In genomic region chr1:44662683-44663030, GRCh38 we compare ENCODE assay signal across 19 cellular contexts. TPM values are rescaled to one million over a fixed set of nuclear protein-coding genes. Genes with fewer than 3 reads are reported as not detected.
A peak's percentile ranks its signal among the peaks of the same experiment; 100 is the strongest.
DNase-seq lines count a peak whose midpoint lies in the region; ATAC-seq and TF ChIP-seq lines count a peak whose summit lies in the region.
"Had no signal": no experiment of that assay in that cellular context is flagged by ENCODE, and none has a peak within 500 bp of the region (broad histone marks: within the 10 kb centered on the region; RNA-seq: fewer than 3 reads in every experiment).

No MANE protein-coding gene starts in this region.

- H3K36me3 ChIP-seq in right lobe of liver = peaks cover 0 to 9% (median 0%) of the 10 kb centered on the region in 4 donors

- in situ Hi-C loops in KBM-7 (cut with MboI; ENCODE audit: low pct_unique_long_range_greater_than_20kb, low sequenced_read_pairs) = no loop called here

- no peak overlapping the region for H3K27ac Mint-ChIP-seq in chondrocyte (ENCODE audit: unreplicated experiment)
- H3K27ac Mint-ChIP-seq: CD4-positive, alpha-beta T cell had no signal

- intact Hi-C loops in right lobe of liver (cut with DNase I) = no loop called here

- DNase-seq in DMS 273 (lab: John Stamatoyannopoulos, UW; ENCODE audit: unreplicated experiment) = peak; percentile 37
- no peak for DNase-seq in DMS 273 treated with DMSO at 0.1 percent for 48 hours (lab: John Stamatoyannopoulos, UW)
- DNase-seq in chondrocyte (ENCODE audit: low spot score) = peak; percentile 50
- peak in 1 of 3 donors; percentile 39 for DNase-seq in right lobe of liver
- DNase-seq in KBM-7 = no peak
- DNase-seq: AML-193; Caco-2; CD4-positive, alpha-beta T cell; DND-41; EL had no signal

- no peaks in the 10 kb centered on the region for H3K36me3 Mint-ChIP-seq in chondrocyte (ENCODE audit: low read depth)

- peaks cover 7% of the 10 kb centered on the region for H3K4me1 Mint-ChIP-seq in chondrocyte (ENCODE audit: low read depth)

- 80% methylated on average over 2 of the region's 5 CpGs for WGBS in right lobe of liver (ENCODE audit: insufficient coverage, low coverage, low lambda C conversion rate, missing lambda C conversion rate)

- no peaks in the 10 kb centered on the region for H3K9me3 ChIP-seq in right lobe of liver
- H3K9me3 ChIP-seq: A549, Caco-2 had no signal

- no peaks in the 10 kb centered on the region for H3K27me3 ChIP-seq in right lobe of liver

- no peak for ATAC-seq in right lobe of liver
- no peak for ATAC-seq in activated CD4-positive, CD25-positive, alpha-beta regulatory T cell treated with anti-CD3 and anti-CD28 coated beads, Interleukin-2, amount 50 U/mL, for 24 hours
- no peak for ATAC-seq in GM18502 (IDR thresholded peaks at IDR 0.05; ENCODE audit: poor library complexity, unreplicated experiment)
- ATAC-seq: GM12878, HCT116, K562 had no signal

- no peak overlapping the region for H3K4me3 Mint-ChIP-seq in chondrocyte (ENCODE audit: unreplicated experiment)
- H3K4me3 Mint-ChIP-seq: CD4-positive, alpha-beta T cell had no signal

- H3K27ac ChIP-seq in right lobe of liver = peak overlapping the region in 2 of 3 donors; percentile 60 to 68
- H3K27ac ChIP-seq: 22Rv1, A549, C4-2B had no signal

- TF ChIP-seq CTCF in chondrocyte (IDR thresholded peaks at IDR 0.05) = no peak
- no peak for TF ChIP-seq CTCF in right lobe of liver (IDR thresholded peaks at IDR 0.05)

- no peak overlapping the region for H3K4me3 ChIP-seq in right lobe of liver
- H3K4me3 ChIP-seq: A549, GM12878, K562 had no signal

- peaks cover 0 to 40% (median 18%) of the 10 kb centered on the region in 4 donors for H3K4me1 ChIP-seq in right lobe of liver
- H3K4me1 ChIP-seq: A549, Caco-2 had no signal

- no peaks in the 10 kb centered on the region for H3K9me3 Mint-ChIP-seq in chondrocyte (ENCODE audit: low read depth)
- H3K9me3 Mint-ChIP-seq: CD4-positive, alpha-beta T cell had no signal

- H3K27me3 Mint-ChIP-seq in chondrocyte (ENCODE audit: low read depth) = no peaks in the 10 kb centered on the region
- H3K27me3 Mint-ChIP-seq: CD4-positive, alpha-beta T cell had no signal

- TF ChIP-seq POLR2A in right lobe of liver (IDR thresholded peaks at IDR 0.05) = no peak

RNA-seq across cellular contexts. Expression of gene TMEM53, which starts 11.6 kb away (rescaled TPM):
- 5.2 to 7.2 TPM (median 5.8 TPM) in 3 replicates for total RNA-seq in chondrocyte
- 10 to 100 TPM; 15.8 to 31.0 (median 24.5) TPM for total RNA-seq in right lobe of liver

RNA-seq across cellular contexts. Expression of gene ARMH1, which starts 11.9 kb away (rescaled TPM):
- total RNA-seq in chondrocyte (1.3 to 2.1 TPM (median 1.7 TPM) in 3 replicates), right lobe of liver (10 to 100 TPM in 2 of 6 experiments, 1 to 10 TPM in 4; 2.7 to 18.4 (median 5.2) TPM)
- total RNA-seq: Caco-2, G401, K562 had no signal

Comparison
In these comparisons a context has a peak if more than half of its experiments do, and no peak if none do; other contexts are left out.
1. DNase-seq: peak in DMS 273 (single experiment) and chondrocyte (single experiment); none in DMS 273 treated with DMSO at 0.1 percent for 48 hours (single experiment) and KBM-7 (single experiment).